ENCODE assay signal across 8 cellular contexts in genomic region chr16:88706288-88706964, GRCh38. TPM values are rescaled to one million over a fixed set of nuclear protein-coding genes. Genes with fewer than 3 reads are reported as not detected.
DNase-seq lines count a peak whose midpoint lies in the region; ATAC-seq and TF ChIP-seq lines count a peak whose summit lies in the region.

CTU2 (plus strand) TSS chr16:88706503; CDS start chr16:88706531, 28 bp downstream.
RNF166 (minus strand) TSS chr16:88706408; CDS start chr16:88706325, 83 bp downstream.

- peak within 1 kb of the TSS; percentile 96 for H3K4me2 ChIP-seq in neural cell (ENCODE audit: low read length)

- H4K20me1 ChIP-seq in neural cell (ENCODE audit: insufficient read depth), result no peaks in the 10 kb centered on the region

- no peak within 1 kb of the TSS for H3K27ac ChIP-seq in neural cell (ENCODE audit: low read length)

- TF ChIP-seq CTCF in fibroblast of villous mesenchyme (IDR thresholded peaks at IDR 0.05; ENCODE audit: insufficient read depth, low read depth, low read length) (no peak), neural cell (IDR thresholded peaks at IDR 0.05; ENCODE audit: poor library complexity, severe bottlenecking) (peak; percentile 37)

- no peaks in the 10 kb centered on the region for H3K9me3 Mint-ChIP-seq in stimulated activated naive CD8-positive, alpha-beta T cell treated with anti-CD3 and anti-CD28 coated beads, Interleukin-15, amount 100 ng/mL, for 72 hours

- TF ChIP-seq RAD21 in neural cell (conservative IDR thresholded peaks at IDR 0.05), result peak; percentile 33

- peak within 1 kb of the TSS; percentile 88 to 93 for H3K4me3 Mint-ChIP-seq in stimulated activated naive CD8-positive, alpha-beta T cell treated with anti-CD3 and anti-CD28 coated beads, Interleukin-15, amount 100 ng/mL, for 72 hours

- H3K79me2 ChIP-seq in neural cell (replicated peaks; ENCODE audit: insufficient read depth, low read length), result peaks cover 15% of the 10 kb centered on the region

- no peaks in the 10 kb centered on the region for H3K27me3 ChIP-seq in neural cell (ENCODE audit: insufficient read depth, low read depth, low read length)

- TF ChIP-seq EP300 in neural cell (conservative IDR thresholded peaks at IDR 0.05; ENCODE audit: poor library complexity, severe bottlenecking), result peak; percentile 80

- no peaks in the 10 kb centered on the region for H3K27me3 Mint-ChIP-seq in stimulated activated naive CD8-positive, alpha-beta T cell treated with anti-CD3 and anti-CD28 coated beads, Interleukin-15, amount 100 ng/mL, for 72 hours

- H3K4me1 Mint-ChIP-seq in stimulated activated naive CD8-positive, alpha-beta T cell treated with anti-CD3 and anti-CD28 coated beads, Interleukin-15, amount 100 ng/mL, for 72 hours, result peaks cover 75% of the 10 kb centered on the region

- ATAC-seq in GM21529 (IDR thresholded peaks at IDR 0.05; ENCODE audit: unreplicated experiment), result peak; percentile 55
- peak; percentile 81 for ATAC-seq in stimulated activated naive CD8-positive, alpha-beta T cell treated with anti-CD3 and anti-CD28 coated beads, Interleukin-15, amount 100 ng/mL, for 72 hours

- H2AFZ ChIP-seq in neural cell (ENCODE audit: low read depth, low read length), result no peak within 1 kb of the TSS

- H3K9me3 ChIP-seq in neural cell (ENCODE audit: low read length), result no peaks in the 10 kb centered on the region

- no peaks in the 10 kb centered on the region for H3K36me3 ChIP-seq in neural cell (ENCODE audit: insufficient read depth, low read length)

- H3K4me3 ChIP-seq in Jurkat, Clone E6-1 (ENCODE audit: low read length), result peak within 1 kb of the TSS; percentile 94
- H3K4me3 ChIP-seq in fibroblast of villous mesenchyme (ENCODE audit: low read depth, low read length) (peak within 1 kb of the TSS; percentile 96), neural cell (ENCODE audit: low read length) (peak within 1 kb of the TSS; percentile 94)

- H3K9ac ChIP-seq in neural cell (ENCODE audit: low read length), result peak within 1 kb of the TSS; percentile 72

- DNase-seq in DMS53 (lab: John Stamatoyannopoulos, UW) (peak; percentile 90), SHP77 treated with DMSO at 0.1 percent for 48 hours (lab: John Stamatoyannopoulos, UW) (peak; percentile 65), activated gamma-delta T cell (lab: John Stamatoyannopoulos, UW) (peak; percentile 93), fibroblast of villous mesenchyme (ENCODE audit: low read depth) (peak; percentile 89)
- DNase-seq in Jurkat, Clone E6-1 (ENCODE audit: low read depth, low spot score), result peak; percentile 76
- peak; percentile 92 to 93 for DNase-seq in stimulated activated naive CD8-positive, alpha-beta T cell treated with anti-CD3 and anti-CD28 coated beads, Interleukin-15, amount 100 ng/mL, for 72 hours

- H3K9me2 ChIP-seq in neural cell (ENCODE audit: insufficient read depth, low read length), result no peaks in the 10 kb centered on the region

- peak within 1 kb of the TSS; percentile 87 to 93 for H3K27ac Mint-ChIP-seq in stimulated activated naive CD8-positive, alpha-beta T cell treated with anti-CD3 and anti-CD28 coated beads, Interleukin-15, amount 100 ng/mL, for 72 hours

- no peaks in the 10 kb centered on the region for H3F3A ChIP-seq in neural cell (ENCODE audit: insufficient read depth, low read length, poor library complexity, severe bottlenecking)

TF ChIP-seq in neural cell, 6 proteins besides CTCF, POLR2A, EP300 and RAD21:
- TF ChIP-seq REST (IDR thresholded peaks at IDR 0.05; ENCODE audit: borderline replicate concordance), result peak; percentile 53
- TF ChIP-seq POLR2AphosphoS5 (IDR thresholded peaks at IDR 0.05), result peak; percentile 79
- no peak for TF ChIP-seq TAF1 (IDR thresholded peaks at IDR 0.05; ENCODE audit: low read depth)
- peak; percentile 100 for TF ChIP-seq MXI1 (conservative IDR thresholded peaks at IDR 0.05; ENCODE audit: poor library complexity, severe bottlenecking)
- peak; percentile 37 for TF ChIP-seq SMC3 (conservative IDR thresholded peaks at IDR 0.05; ENCODE audit: poor library complexity)
- no peak for TF ChIP-seq EZH2 (IDR thresholded peaks at IDR 0.05; ENCODE audit: borderline replicate concordance, insufficient read depth, low read length, poor library complexity, severe bottlenecking)

RNA-seq across cellular contexts. Expression of gene CTU2, which starts in this region (rescaled TPM):
- polyA plus RNA-seq in Jurkat, Clone E6-1 (2012; ENCODE audit: insufficient read depth, insufficient read length), result 21.2 TPM
- total RNA-seq in fibroblast of villous mesenchyme, result 19.4 and 25.1 TPM in 2 replicates
- 26.3 and 26.8 TPM in 2 replicates for polyA plus RNA-seq in neural cell
- polyA minus RNA-seq in neural cell, result 15.4 and 18.7 TPM in 2 replicates

RNA-seq across cellular contexts. Expression of gene RNF166, which starts in this region (rescaled TPM):
- 48.5 TPM for polyA plus RNA-seq in Jurkat, Clone E6-1 (2012; ENCODE audit: insufficient read depth, insufficient read length)
- total RNA-seq in fibroblast of villous mesenchyme, result 13.0 and 19.0 TPM in 2 replicates
- polyA plus RNA-seq in neural cell, result 34.4 TPM in 2 replicates
- 19.3 and 24.8 TPM in 2 replicates for polyA minus RNA-seq in neural cell
